15 cellular contexts compared by ENCODE assay signal in genomic region chr3:38648024-38648658, GRCh38. TPM values are rescaled to one million over a fixed set of nuclear protein-coding genes. Genes with fewer than 3 reads are reported as not detected.
DNase-seq lines count a peak whose midpoint lies in the region; ATAC-seq and TF ChIP-seq lines count a peak whose summit lies in the region.
"Had no signal": no experiment of that assay in that cellular context is flagged by ENCODE, and none has a peak within 500 bp of the region (broad histone marks: within the 10 kb centered on the region; RNA-seq: fewer than 3 reads in every experiment).

No MANE protein-coding gene starts in this region.

- H3F3A ChIP-seq in SK-N-SH (replicated peaks; ENCODE audit: insufficient read depth), result no peaks in the 10 kb centered on the region
- peaks cover 9% of the 10 kb centered on the region for H3F3A ChIP-seq in neural progenitor cell (ENCODE audit: low read depth)

- H3K4me3 ChIP-seq in SK-N-SH (ENCODE audit: low read depth in 2 of 2, low read length in 1 of 2) (no peak overlapping the region), HUES6 (ENCODE audit: low read depth, low read length) (peak overlapping the region; percentile 84), endodermal cell (ENCODE audit: low read length) (no peak overlapping the region), neural progenitor cell (peak overlapping the region; percentile 86)
- H3K4me3 ChIP-seq: PC-9 had no signal

- peaks cover 3% of the 10 kb centered on the region for H3K4me1 Mint-ChIP-seq in endodermal cell
- peaks cover 8% of the 10 kb centered on the region for H3K4me1 Mint-ChIP-seq in neural progenitor cell

- H3K27me3 ChIP-seq in SK-N-SH (ENCODE audit: insufficient read depth) (peaks cover 12% of the 10 kb centered on the region; the same call in 1 of the 2 replicates), HUES6 (ENCODE audit: control insufficient read depth, insufficient read depth, low read length) (peaks cover 60% of the 10 kb centered on the region), endodermal cell (ENCODE audit: control insufficient read depth, insufficient read depth, low read length, poor library complexity, severe bottlenecking) (peaks cover 71% of the 10 kb centered on the region), neural progenitor cell (peaks cover 65% of the 10 kb centered on the region)

- DNase-seq in SK-N-SH (peak; percentile 8), endodermal cell (peak; percentile 44), neural progenitor cell (ENCODE audit: low spot score) (no peak), Ammon's horn (ENCODE audit: low spot score) (no peak), HK-2 (ENCODE audit: unreplicated experiment) (no peak)
- DNase-seq: cerebellar nuclear complex, DMS79, kidney, NCI-H2107, PC-9 had no signal

- no peaks in the 10 kb centered on the region for H3K9me2 ChIP-seq in SK-N-SH

- no peaks in the 10 kb centered on the region for H4K20me1 ChIP-seq in SK-N-SH (ENCODE audit: insufficient read depth)
- H4K20me1 ChIP-seq in neural progenitor cell (ENCODE audit: low read depth), result peaks cover 21% of the 10 kb centered on the region

- H3K4me3 Mint-ChIP-seq in endodermal cell (no peak overlapping the region), neural progenitor cell (no peak overlapping the region)

- peaks cover under 1% of the 10 kb centered on the region for H3K9me3 Mint-ChIP-seq in endodermal cell
- no peaks in the 10 kb centered on the region for H3K9me3 Mint-ChIP-seq in neural progenitor cell

- H3K9me3 ChIP-seq in SK-N-SH (no peaks in the 10 kb centered on the region), HUES6 (ENCODE audit: control insufficient read depth, insufficient read depth, low read depth, low read length) (no peaks in the 10 kb centered on the region), endodermal cell (ENCODE audit: control insufficient read depth, low read length) (peaks cover 7% of the 10 kb centered on the region), neural progenitor cell (ENCODE audit: low read depth) (no peaks in the 10 kb centered on the region)
- H3K9me3 ChIP-seq: neutrophil had no signal

- H3K36me3 ChIP-seq in SK-N-SH (replicated peaks in 1 of 2; ENCODE audit: control insufficient read depth in 1 of 2, insufficient read depth in 2 of 2, low read length in 1 of 2) (no peaks in the 10 kb centered on the region), HUES6 (ENCODE audit: control insufficient read depth, insufficient read depth, low read length) (no peaks in the 10 kb centered on the region), endodermal cell (ENCODE audit: control insufficient read depth, insufficient read depth, low read length) (no peaks in the 10 kb centered on the region), neural progenitor cell (no peaks in the 10 kb centered on the region)
- H3K36me3 ChIP-seq: neutrophil had no signal

- H3K79me2 ChIP-seq in SK-N-SH (ENCODE audit: insufficient read depth) (no peaks in the 10 kb centered on the region), neural progenitor cell (ENCODE audit: low read depth) (no peaks in the 10 kb centered on the region)

- no peak for TF ChIP-seq RAD21 in SK-N-SH (IDR thresholded peaks at IDR 0.05; ENCODE audit: low read length)

- H2AFZ ChIP-seq in SK-N-SH (ENCODE audit: low read depth) (no peak overlapping the region), neural progenitor cell (replicated peaks) (no peak overlapping the region)
- H2AFZ ChIP-seq: PC-9 had no signal

- peaks cover 0 to 11% of the 10 kb centered on the region in 2 experiments; a peak in 1 of 4 replicates for H3K4me1 ChIP-seq in SK-N-SH (ENCODE audit: control insufficient read depth in 1 of 2, insufficient read depth in 2 of 2, low read depth in 1 of 2, low read length in 1 of 2)
- peaks cover 9% of the 10 kb centered on the region for H3K4me1 ChIP-seq in HUES6 (ENCODE audit: control insufficient read depth, insufficient read depth, low read length)
- H3K4me1 ChIP-seq in endodermal cell (ENCODE audit: control insufficient read depth, insufficient read depth, low read length), result no peaks in the 10 kb centered on the region
- H3K4me1 ChIP-seq in neural progenitor cell, result peaks cover 17% of the 10 kb centered on the region

- TF ChIP-seq EP300 in SK-N-SH (IDR thresholded peaks at IDR 0.05; ENCODE audit: borderline replicate concordance in 1 of 2, low read depth in 1 of 2, low read length in 1 of 2), result no peak

- H3K4me2 ChIP-seq in SK-N-SH (no peak overlapping the region; the same call in 1 of the 2 replicates), neural progenitor cell (peak overlapping the region; percentile 94)
- H3K4me2 ChIP-seq: PC-9 had no signal

- TF ChIP-seq CTCF in SK-N-SH (IDR thresholded peaks at IDR 0.05) (no peak), endodermal cell (conservative IDR thresholded peaks at IDR 0.05) (no peak), neural progenitor cell (IDR thresholded peaks at IDR 0.05) (no peak)

- ATAC-seq in SK-N-SH treated with all-trans-retinoic acid at 6 μM for 48 hours (no peak), GM21526 (IDR thresholded peaks at IDR 0.05; ENCODE audit: low FRiP score, unreplicated experiment) (no peak)

- H3K27ac ChIP-seq in SK-N-SH (ENCODE audit: low read depth in 2 of 2, low read length in 1 of 2) (no peak overlapping the region), HUES6 (ENCODE audit: low read depth, low read length) (no peak overlapping the region), endodermal cell (ENCODE audit: low read depth, low read length) (no peak overlapping the region), neural progenitor cell (no peak overlapping the region)
- H3K27ac ChIP-seq: 22Rv1, neutrophil, PC-9 had no signal

- no peak overlapping the region for H3K27ac Mint-ChIP-seq in endodermal cell
- H3K27ac Mint-ChIP-seq in neural progenitor cell, result no peak overlapping the region

- 95% methylated on average over 4 of the region's 7 CpGs for WGBS in SK-N-SH (ENCODE audit: low lambda C conversion rate)
- 95 to 100% methylated on average over 3 to 7 of the region's 7 CpGs for WGBS in endodermal cell (ENCODE audit: insufficient coverage in 1 of 2, insufficient read length in 1 of 2), 2 experiments

- H3K27me3 Mint-ChIP-seq in endodermal cell (ENCODE audit: insufficient read depth) (peaks cover 3% of the 10 kb centered on the region), neural progenitor cell (ENCODE audit: insufficient read depth, low read depth) (peaks cover 28% of the 10 kb centered on the region)

- POLR2A ChIA-PET in SK-N-SH (lab: Yijun Ruan, JAX), result no interaction called here

- H3K36me3 Mint-ChIP-seq in endodermal cell (ENCODE audit: low read depth) (no peaks in the 10 kb centered on the region), neural progenitor cell (no peaks in the 10 kb centered on the region)

- CTCF ChIA-PET in SK-N-SH (lab: Yijun Ruan, JAX), result interaction anchor here (1.2 to 5.9 kb wide), 7 partner anchors 8 to 152 kb away, joined by 3 to 38 read pairs (median 4); partner anchors contain the start of gene EXOG

- H3K9ac ChIP-seq in SK-N-SH (no peak overlapping the region), HUES6 (ENCODE audit: low read length) (no peak overlapping the region), endodermal cell (ENCODE audit: extremely low read depth, low read length, poor library complexity, severe bottlenecking) (no peak overlapping the region), neural progenitor cell (no peak overlapping the region)

TF ChIP-seq in SK-N-SH, 30 proteins besides CTCF, POLR2A, EP300 and RAD21:
- TF ChIP-seq SIN3A (IDR thresholded peaks at IDR 0.05; ENCODE audit: borderline replicate concordance, low read depth, low read length), result no peak
- no peak for TF ChIP-seq ELF1 (IDR thresholded peaks at IDR 0.05)
- no peak for TF ChIP-seq SMC3 (IDR thresholded peaks at IDR 0.05; ENCODE audit: low read depth, low read length)
- no peak for TF ChIP-seq CHD2 (IDR thresholded peaks at IDR 0.05; ENCODE audit: low read length, partially characterized antibody)

TF ChIP-seq in SK-N-SH treated with all-trans-retinoic acid at 6 μM for 48 hours, 23 proteins besides CTCF, POLR2A, EP300 and RAD21 (continues in another document):
- TF ChIP-seq CSRNP3 (CRISPR knock-in tag; IDR thresholded peaks at IDR 0.05), result no peak
- no peak for TF ChIP-seq BACH2 (CRISPR knock-in tag; IDR thresholded peaks at IDR 0.05; ENCODE audit: borderline replicate concordance)
- TF ChIP-seq CREB5 (CRISPR knock-in tag; IDR thresholded peaks at IDR 0.05; ENCODE audit: low read depth), result no peak
- no peak for TF ChIP-seq ZNF8 (CRISPR knock-in tag; IDR thresholded peaks at IDR 0.05)
- no peak for TF ChIP-seq ISL1 (CRISPR knock-in tag; IDR thresholded peaks at IDR 0.05)
- TF ChIP-seq ZFP3 (CRISPR knock-in tag; IDR thresholded peaks at IDR 0.05), result no peak
- no peak for TF ChIP-seq ZC3H10 (CRISPR knock-in tag; IDR thresholded peaks at IDR 0.05)
- no peak for TF ChIP-seq ZFP30 (CRISPR knock-in tag; IDR thresholded peaks at IDR 0.05)
- no peak for TF ChIP-seq ARNTL (CRISPR knock-in tag; IDR thresholded peaks at IDR 0.05; ENCODE audit: borderline replicate concordance, low read depth)

RNA-seq across cellular contexts. Expression of gene SCN5A, which starts 1.3 kb away (rescaled TPM):
- polyA plus RNA-seq in SK-N-SH (2012; rRNA removed), result 0.18 and 0.21 TPM in 2 replicates
- 0.13 and 0.17 TPM in 2 replicates for polyA plus RNA-seq in SK-N-SH (2012; cell fraction: cytosol; rRNA removed)
- polyA plus RNA-seq in SK-N-SH (2012; cell fraction: nucleus; rRNA removed), result 0.42 and 0.48 TPM in 2 replicates
- total RNA-seq in endodermal cell, result 1 to 10 TPM; 4.5 to 5.6 TPM
- 0.85 TPM for polyA plus RNA-seq in endodermal cell (2013, experiment 1 of 2)
- 0.66 TPM for polyA plus RNA-seq in endodermal cell (2013, experiment 2 of 2)
- total RNA-seq in neural progenitor cell (ENCODE audit: low replicate concordance), result 3.9 and 4.6 TPM in 2 replicates

Comparison
In these comparisons a context has a peak if more than half of its experiments do, and no peak if none do; other contexts are left out.
1. DNase-seq: peak in SK-N-SH (single experiment) and endodermal cell (single experiment); none in neural progenitor cell (single experiment), Ammon's horn (single experiment) and HK-2 (single experiment).
2. H3K4me3 ChIP-seq: peak in HUES6 (single experiment) and neural progenitor cell (single experiment); none in SK-N-SH (0 of 2) and endodermal cell (single experiment).